ENCODE assay signal across 20 cellular contexts in the genomic region with DNA sequence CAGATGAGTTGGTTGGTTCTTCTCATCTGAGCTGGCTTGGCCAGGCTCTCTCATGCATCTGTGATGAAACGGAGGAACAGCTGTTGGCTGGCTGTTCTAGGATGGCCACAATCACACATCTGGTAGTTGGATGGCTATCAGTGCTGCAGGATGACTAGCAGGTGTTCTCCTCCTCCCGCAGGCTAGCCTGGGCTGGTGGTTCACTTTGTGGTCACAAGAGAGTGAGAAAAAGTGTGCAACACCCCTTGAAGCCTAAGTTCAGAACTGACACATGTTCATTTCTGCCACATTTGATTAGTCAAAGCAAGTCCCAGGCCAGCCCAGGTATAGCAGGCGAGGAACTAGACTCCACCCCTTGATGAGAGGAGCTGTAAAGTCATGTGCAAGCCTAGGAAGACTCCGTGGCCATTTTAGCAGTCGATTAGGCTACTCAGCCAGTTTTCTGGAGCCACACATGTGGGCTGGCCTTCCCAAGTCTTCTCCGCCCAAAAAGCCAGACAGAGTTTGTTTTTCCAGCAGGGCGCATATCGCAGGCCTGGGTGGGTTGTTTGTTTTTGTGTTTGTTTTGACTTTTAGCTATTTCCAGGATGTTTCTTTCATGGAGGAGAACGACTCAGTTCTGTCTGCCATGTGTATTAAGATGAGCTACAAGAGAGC.
DNase-seq lines count a peak whose midpoint lies in the region; ATAC-seq and TF ChIP-seq lines count a peak whose summit lies in the region.
"Had no signal": no experiment of that assay in that cellular context is flagged by ENCODE, and none has a peak within 500 bp of the region (broad histone marks: within the 10 kb centered on the region; RNA-seq: fewer than 3 reads in every experiment).

No MANE protein-coding gene starts in this region.

- intact Hi-C loops in activated CD4-positive, alpha-beta memory T cell treated with anti-CD3 and anti-CD28 coated beads for 36 hours (cut with micrococcal nuclease) = no loop called here

- CTCF ChIA-PET in activated CD4-positive, alpha-beta memory T cell treated with anti-CD3 and anti-CD28 coated beads for 36 hours (lab: Charles Lee) = no interaction called here
- CTCF ChIA-PET in activated CD4-positive, alpha-beta memory T cell treated with anti-CD3 and anti-CD28 coated beads, Interleukin-2, amount 10 ng/mL, durations not matched to agents 7 days and 5 days (lab: Charles Lee) = no interaction called here

- WGBS in tibial nerve, 2 donors = 78 to 89% methylated on average over 9 of the region's 9 CpGs

- no peaks in the 10 kb centered on the region for H3K4me1 Mint-ChIP-seq in activated CD4-positive, alpha-beta memory T cell treated with anti-CD3 and anti-CD28 coated beads for 36 hours (ENCODE audit: low read depth)
- no peaks in the 10 kb centered on the region for H3K4me1 Mint-ChIP-seq in activated CD4-positive, alpha-beta memory T cell treated with anti-CD3 and anti-CD28 coated beads, Interleukin-2, amount 10 ng/mL, durations not matched to agents 7 days and 5 days
- no peaks in the 10 kb centered on the region for H3K4me1 Mint-ChIP-seq in stimulated activated effector memory CD8-positive, alpha-beta T cell treated with anti-CD3 and anti-CD28 coated beads, Interleukin-12 subunit alpha, Interleukin-12 subunit beta, amount 100 ng/mL, for 72 hours
- H3K4me1 Mint-ChIP-seq: T-cell had no signal

- peaks cover 3% of the 10 kb centered on the region for H3K27me3 Mint-ChIP-seq in activated CD4-positive, alpha-beta memory T cell treated with anti-CD3 and anti-CD28 coated beads for 36 hours
- no peaks in the 10 kb centered on the region for H3K27me3 Mint-ChIP-seq in activated CD4-positive, alpha-beta memory T cell treated with anti-CD3 and anti-CD28 coated beads, Interleukin-2, amount 10 ng/mL, durations not matched to agents 7 days and 5 days
- H3K27me3 Mint-ChIP-seq: activated CD8-positive, alpha-beta memory T cell treated with anti-CD3 and anti-CD28 coated beads, Interleukin-2, amount 10 ng/mL, durations not matched to agents 7 days and 5 days had no signal

- no peaks in the 10 kb centered on the region for H3K36me3 Mint-ChIP-seq in activated CD4-positive, alpha-beta memory T cell treated with anti-CD3 and anti-CD28 coated beads for 36 hours
- H3K36me3 Mint-ChIP-seq in activated CD4-positive, alpha-beta memory T cell treated with anti-CD3 and anti-CD28 coated beads, Interleukin-2, amount 10 ng/mL, durations not matched to agents 7 days and 5 days (ENCODE audit: low read depth) = no peaks in the 10 kb centered on the region
- no peaks in the 10 kb centered on the region for H3K36me3 Mint-ChIP-seq in stimulated activated effector memory CD8-positive, alpha-beta T cell treated with anti-CD3 and anti-CD28 coated beads, Interleukin-12 subunit alpha, Interleukin-12 subunit beta, amount 100 ng/mL, for 72 hours
- H3K36me3 Mint-ChIP-seq: activated CD8-positive, alpha-beta memory T cell treated with anti-CD3 and anti-CD28 coated beads, Interleukin-2, amount 10 ng/mL, durations not matched to agents 7 days and 5 days; T-cell had no signal

- H3K4me3 ChIP-seq in SJSA1 (no peak overlapping the region), BE2C (ENCODE audit: low read depth, low read length) (no peak overlapping the region), tibial nerve (no peak overlapping the region)
- H3K4me3 ChIP-seq: gastroesophageal sphincter, left ventricle myocardium inferior, pancreas had no signal

- H3K27ac Mint-ChIP-seq in activated CD4-positive, alpha-beta memory T cell treated with anti-CD3 and anti-CD28 coated beads for 36 hours = no peak overlapping the region
- no peak overlapping the region for H3K27ac Mint-ChIP-seq in activated CD4-positive, alpha-beta memory T cell treated with anti-CD3 and anti-CD28 coated beads, Interleukin-2, amount 10 ng/mL, durations not matched to agents 7 days and 5 days
- no peak overlapping the region for H3K27ac Mint-ChIP-seq in stimulated activated effector memory CD8-positive, alpha-beta T cell treated with anti-CD3 and anti-CD28 coated beads, Interleukin-12 subunit alpha, Interleukin-12 subunit beta, amount 100 ng/mL, for 72 hours
- H3K27ac Mint-ChIP-seq: activated CD8-positive, alpha-beta memory T cell treated with anti-CD3 and anti-CD28 coated beads, Interleukin-2, amount 10 ng/mL, durations not matched to agents 7 days and 5 days; T-cell had no signal

- POLR2A ChIA-PET in activated CD4-positive, alpha-beta memory T cell treated with anti-CD3 and anti-CD28 coated beads for 36 hours (lab: Charles Lee) = no interaction called here
- POLR2A ChIA-PET in activated CD4-positive, alpha-beta memory T cell treated with anti-CD3 and anti-CD28 coated beads, Interleukin-2, amount 10 ng/mL, durations not matched to agents 7 days and 5 days (lab: Charles Lee) = no interaction called here

- H3K4me1 ChIP-seq in SJSA1 (replicated peaks) = peaks cover 18% of the 10 kb centered on the region
- no peaks in the 10 kb centered on the region for H3K4me1 ChIP-seq in BE2C
- no peaks in the 10 kb centered on the region for H3K4me1 ChIP-seq in tibial nerve
- H3K4me1 ChIP-seq: left ventricle myocardium inferior, pancreas had no signal

- no peaks in the 10 kb centered on the region for H3K27me3 ChIP-seq in SJSA1 (replicated peaks)
- H3K27me3 ChIP-seq in BE2C = no peaks in the 10 kb centered on the region
- H3K27me3 ChIP-seq in tibial nerve = no peaks in the 10 kb centered on the region
- H3K27me3 ChIP-seq: gastroesophageal sphincter, pancreas had no signal

- H3K36me3 ChIP-seq in SJSA1 (no peaks in the 10 kb centered on the region), BE2C (no peaks in the 10 kb centered on the region), tibial nerve (no peaks in the 10 kb centered on the region)
- H3K36me3 ChIP-seq: gastroesophageal sphincter, left ventricle myocardium inferior, pancreas had no signal

- peak; percentile 37 for ATAC-seq in HG02623 (IDR thresholded peaks at IDR 0.05; ENCODE audit: unreplicated experiment)
- peak; percentile 21 for ATAC-seq in stimulated activated effector memory CD8-positive, alpha-beta T cell treated with anti-CD3 and anti-CD28 coated beads, Interleukin-12 subunit alpha, Interleukin-12 subunit beta, amount 100 ng/mL, for 72 hours
- ATAC-seq: activated CD8-positive, alpha-beta memory T cell treated with anti-CD3 and anti-CD28 coated beads, Interleukin-2, amount 10 ng/mL, durations not matched to agents 7 days and 5 days; gastroesophageal sphincter; pancreas; T-cell had no signal

- H3K9me3 Mint-ChIP-seq in activated CD4-positive, alpha-beta memory T cell treated with anti-CD3 and anti-CD28 coated beads for 36 hours = no peaks in the 10 kb centered on the region
- peaks cover 2% of the 10 kb centered on the region for H3K9me3 Mint-ChIP-seq in activated CD4-positive, alpha-beta memory T cell treated with anti-CD3 and anti-CD28 coated beads, Interleukin-2, amount 10 ng/mL, durations not matched to agents 7 days and 5 days
- peaks cover 4% of the 10 kb centered on the region for H3K9me3 Mint-ChIP-seq in stimulated activated effector memory CD8-positive, alpha-beta T cell treated with anti-CD3 and anti-CD28 coated beads, Interleukin-12 subunit alpha, Interleukin-12 subunit beta, amount 100 ng/mL, for 72 hours
- H3K9me3 Mint-ChIP-seq: H9, T-cell had no signal

- H3K27ac ChIP-seq in SJSA1 (no peak overlapping the region), tibial nerve (no peak overlapping the region)
- H3K27ac ChIP-seq: C4-2B, epithelial cell of prostate, gastroesophageal sphincter, left ventricle myocardium inferior, pancreas had no signal

- no peak overlapping the region for H3K4me3 Mint-ChIP-seq in activated CD4-positive, alpha-beta memory T cell treated with anti-CD3 and anti-CD28 coated beads for 36 hours
- H3K4me3 Mint-ChIP-seq in activated CD4-positive, alpha-beta memory T cell treated with anti-CD3 and anti-CD28 coated beads, Interleukin-2, amount 10 ng/mL, durations not matched to agents 7 days and 5 days = no peak overlapping the region
- no peak overlapping the region for H3K4me3 Mint-ChIP-seq in stimulated activated effector memory CD8-positive, alpha-beta T cell treated with anti-CD3 and anti-CD28 coated beads, Interleukin-12 subunit alpha, Interleukin-12 subunit beta, amount 100 ng/mL, for 72 hours
- H3K4me3 Mint-ChIP-seq: activated CD8-positive, alpha-beta memory T cell treated with anti-CD3 and anti-CD28 coated beads, Interleukin-2, amount 10 ng/mL, durations not matched to agents 7 days and 5 days; H9; T-cell had no signal

- peak; percentile 12 for DNase-seq in activated CD4-positive, alpha-beta memory T cell treated with anti-CD3 and anti-CD28 coated beads for 36 hours
- DNase-seq in activated CD4-positive, alpha-beta memory T cell treated with anti-CD3 and anti-CD28 coated beads, Interleukin-2, amount 10 ng/mL, durations not matched to agents 7 days and 5 days = no peak
- DNase-seq in SJSA1 (ENCODE audit: low read depth in 1 of 2, low spot score in 2 of 2) (peak; percentile 36 to 50), LoVo (ENCODE audit: low spot score) (no peak), BE2C (no peak), tibial nerve (ENCODE audit: low spot score in 2 of 2) (no peak)
- DNase-seq in stimulated activated effector memory CD8-positive, alpha-beta T cell treated with anti-CD3 and anti-CD28 coated beads, Interleukin-12 subunit alpha, Interleukin-12 subunit beta, amount 100 ng/mL, for 72 hours (ENCODE audit: low spot score in 2 of 2) = no peak
- DNase-seq: activated CD8-positive, alpha-beta memory T cell treated with anti-CD3 and anti-CD28 coated beads, Interleukin-2, amount 10 ng/mL, durations not matched to agents 7 days and 5 days; cortex of kidney; H9; Karpas-422; left ventricle myocardium inferior; NCI-H1436; NCI-H2227 treated with DMSO at 0.1 percent for 48 hours; pancreas; T-cell had no signal

- TF ChIP-seq POLR2A in tibial nerve (IDR thresholded peaks at IDR 0.05) = no peak

- no peaks in the 10 kb centered on the region for H3K9me3 ChIP-seq in SJSA1 (replicated peaks)
- H3K9me3 ChIP-seq in BE2C = no peaks in the 10 kb centered on the region
- H3K9me3 ChIP-seq in tibial nerve = no peaks in the 10 kb centered on the region
- H3K9me3 ChIP-seq: gastroesophageal sphincter, left ventricle myocardium inferior, pancreas had no signal

- no peak for TF ChIP-seq EP300 in tibial nerve (IDR thresholded peaks at IDR 0.05)

- TF ChIP-seq CTCF in BE2C (IDR thresholded peaks at IDR 0.05; ENCODE audit: low read depth, low read length) = no peak
- TF ChIP-seq CTCF in tibial nerve (IDR thresholded peaks at IDR 0.05) = no peak

Comparison
In these comparisons a context has a peak if more than half of its experiments do, and no peak if none do; other contexts are left out.
1. DNase-seq: peak in activated CD4-positive, alpha-beta memory T cell treated with anti-CD3 and anti-CD28 coated beads for 36 hours (single experiment) and SJSA1 (2 of 2); none in activated CD4-positive, alpha-beta memory T cell treated with anti-CD3 and anti-CD28 coated beads, Interleukin-2, amount 10 ng/mL, durations not matched to agents 7 days and 5 days (single experiment), stimulated activated effector memory CD8-positive, alpha-beta T cell treated with anti-CD3 and anti-CD28 coated beads, Interleukin-12 subunit alpha, Interleukin-12 subunit beta, amount 100 ng/mL, for 72 hours (0 of 2), LoVo (single experiment), BE2C (single experiment) and tibial nerve (0 of 2).